In genomic region chr6:839201-839600, GRCh38 we compare ENCODE assay signal across 28 cellular contexts.
"Had no signal": no experiment of that assay in that cellular context is flagged by ENCODE, and none has a peak within 500 bp of the region (broad histone marks: within the 10 kb centered on the region; RNA-seq: fewer than 3 reads in every experiment).

No MANE protein-coding gene starts in this region.

- H3K4me3 ChIP-seq: stomach, suprapubic skin, testis, thoracic aorta, thyroid gland, tibial artery, tibial nerve, transverse colon, upper lobe of left lung, upper lobe of right lung, uterus, vagina had no signal

- H3K4me1 Mint-ChIP-seq: stimulated activated effector memory CD8-positive, alpha-beta T cell treated with anti-CD3 and anti-CD28 coated beads, Interleukin-12 subunit alpha, Interleukin-12 subunit beta, amount 100 ng/mL, for 72 hours; stimulated activated memory B cell treated with anti-CD40 and anti-IgM and Interleukin-4, amounts not matched to agents 10 μg/mL and 1 μg/mL and 100 μg/mL, for 72 hours had no signal

- H3K27me3 ChIP-seq: stomach, testis, thyroid gland, tibial nerve, transverse colon, upper lobe of left lung, upper lobe of right lung, uterus, vagina had no signal

- H3K9me3 ChIP-seq: suprapubic skin, testis, thoracic aorta, thyroid gland, tibial artery, transverse colon, upper lobe of left lung, upper lobe of right lung, uterus, vagina had no signal

- H3K36me3 Mint-ChIP-seq: stimulated activated memory B cell treated with anti-CD40 and anti-IgM and Interleukin-4, amounts not matched to agents 10 μg/mL and 1 μg/mL and 100 μg/mL, for 72 hours; type B pancreatic cell had no signal

- H3K27ac Mint-ChIP-seq: stimulated activated effector memory CD8-positive, alpha-beta T cell treated with anti-CD3 and anti-CD28 coated beads, Interleukin-12 subunit alpha, Interleukin-12 subunit beta, amount 100 ng/mL, for 72 hours; stimulated activated memory B cell treated with anti-CD40 and anti-IgM and Interleukin-4, amounts not matched to agents 10 μg/mL and 1 μg/mL and 100 μg/mL, for 72 hours; stimulated activated naive B cell treated with anti-CD40 and anti-IgM and Interleukin-4, amounts not matched to agents 10 μg/mL and 1 μg/mL and 100 μg/mL, for 72 hours; stimulated activated naive CD8-positive, alpha-beta T cell treated with anti-CD3 and anti-CD28 coated beads, Interleukin-15, amount 100 ng/mL, for 72 hours; stimulated activated naive CD8-positive, alpha-beta T cell treated with anti-CD3 and anti-CD28 coated beads, Interleukin-15, Interleukin-2, amounts not matched to agents 100 ng/mL and 50 ng/mL, for 24 hours; type B pancreatic cell had no signal

- ATAC-seq: stimulated activated effector memory CD8-positive, alpha-beta T cell treated with anti-CD3 and anti-CD28 coated beads, Interleukin-12 subunit alpha, Interleukin-12 subunit beta, amount 100 ng/mL, for 72 hours; stimulated activated memory B cell treated with anti-CD40 and anti-IgM and Interleukin-4, amounts not matched to agents 10 μg/mL and 1 μg/mL and 100 μg/mL, for 72 hours; stimulated activated naive B cell treated with anti-CD40 and anti-IgM and Interleukin-4, amounts not matched to agents 10 μg/mL and 1 μg/mL and 100 μg/mL, for 72 hours; stimulated activated naive CD8-positive, alpha-beta T cell treated with anti-CD3 and anti-CD28 coated beads, Interleukin-15, amount 100 ng/mL, for 72 hours; stimulated activated naive CD8-positive, alpha-beta T cell treated with anti-CD3 and anti-CD28 coated beads, Interleukin-15, Interleukin-2, amounts not matched to agents 100 U/mL and 50 U/mL, for 24 hours; upper lobe of right lung had no signal

- FAIRE-seq: urothelium cell line had no signal

- H3K27ac ChIP-seq: stomach, suprapubic skin, testis, thoracic aorta, thyroid gland, tibial artery, tibial nerve, transverse colon, upper lobe of left lung, upper lobe of right lung, uterus, vagina had no signal

- H3K4me1 ChIP-seq: suprapubic skin, testis, tibial artery, tibial nerve, uterus had no signal

- H3K4me3 Mint-ChIP-seq: stimulated activated effector memory CD8-positive, alpha-beta T cell treated with anti-CD3 and anti-CD28 coated beads, Interleukin-12 subunit alpha, Interleukin-12 subunit beta, amount 100 ng/mL, for 72 hours; stimulated activated memory B cell treated with anti-CD40 and anti-IgM and Interleukin-4, amounts not matched to agents 10 μg/mL and 1 μg/mL and 100 μg/mL, for 72 hours; stimulated activated naive B cell treated with anti-CD40 and anti-IgM and Interleukin-4, amounts not matched to agents 10 μg/mL and 1 μg/mL and 100 μg/mL, for 72 hours; stimulated activated naive CD8-positive, alpha-beta T cell treated with anti-CD3 and anti-CD28 coated beads, Interleukin-15, amount 100 ng/mL, for 72 hours; stimulated activated naive CD8-positive, alpha-beta T cell treated with anti-CD3 and anti-CD28 coated beads, Interleukin-15, Interleukin-2, amounts not matched to agents 100 ng/mL and 50 ng/mL, for 24 hours; type B pancreatic cell had no signal

- H3K36me3 ChIP-seq: stomach, suprapubic skin, thoracic aorta, thyroid gland, tibial artery, tibial nerve, transverse colon, upper lobe of left lung, upper lobe of right lung, uterus, vagina had no signal

- DNase-seq: stimulated activated CD4-positive, alpha-beta T cell treated with anti-CD3 and anti-CD28 coated beads, Interleukin-4, amount 100 ng/mL, for 1 hour; stimulated activated CD4-positive, alpha-beta T cell treated with anti-CD3 and anti-CD28 coated beads, Interleukin-4, amount 100 ng/mL, for 24 hours; stimulated activated CD4-positive, alpha-beta T cell treated with anti-CD3 and anti-CD28 coated beads, Interleukin-4, amount 100 ng/mL, for 4 hours; stimulated activated CD8-positive, alpha-beta memory T cell treated with anti-CD3 and anti-CD28 coated beads, Interleukin-4, amount 100 ng/mL, for 48 hours; stimulated activated naive B cell treated with anti-CD40 and anti-IgM and Interleukin-4, amounts not matched to agents 10 μg/mL and 1 μg/mL and 100 μg/mL, for 72 hours; stimulated activated naive CD4-positive, alpha-beta T cell; stimulated activated naive CD4-positive, alpha-beta T cell treated with Interleukin-2 at 50 U/mL for 16 hours; stimulated activated naive CD8-positive, alpha-beta T cell treated with anti-CD3 and anti-CD28 coated beads, Interleukin-15, amount 100 ng/mL, for 72 hours; stimulated activated naive CD8-positive, alpha-beta T cell treated with anti-CD3 and anti-CD28 coated beads, Interleukin-15, Interleukin-2, amounts not matched to agents 100 U/mL and 50 U/mL, for 24 hours; stomach; substantia nigra; testis; thyroid gland; tibial artery; transverse colon; trophoblast cell; upper lobe of left lung; upper lobe of right lung; uterus had no signal
